8 cellular contexts compared by ENCODE assay signal in the genomic region with DNA sequence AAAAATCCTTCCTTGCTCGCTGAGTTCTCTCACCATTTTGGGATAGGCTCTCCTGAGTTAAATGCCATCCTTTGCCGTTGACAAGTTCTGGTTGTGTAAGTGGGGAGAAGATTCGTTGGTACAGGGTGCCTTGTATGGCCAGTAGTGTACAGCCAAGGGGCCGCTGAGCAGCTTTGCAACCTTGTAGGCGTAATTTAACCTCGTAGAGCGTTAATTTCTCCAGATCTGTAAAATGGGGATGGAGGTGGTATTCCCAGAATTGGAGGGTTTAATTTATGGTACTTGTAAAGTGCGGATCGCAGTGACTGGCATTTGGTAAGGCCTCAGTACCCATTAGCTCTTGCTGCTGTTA. TPM values are rescaled to one million over a fixed set of nuclear protein-coding genes. Genes with fewer than 3 reads are reported as not detected.
DNase-seq lines count a peak whose midpoint lies in the region; ATAC-seq and TF ChIP-seq lines count a peak whose summit lies in the region.

No MANE protein-coding gene starts in this region.

- TF ChIP-seq POLR2A in erythroblast (IDR thresholded peaks at IDR 0.05; ENCODE audit: low read length): no peak

- H3K9me3 Mint-ChIP-seq in brain: peaks cover 0 to 3% (median 0%) of the 10 kb centered on the region in 5 experiments
- peaks cover 0 to 3% (median 0%) of the 10 kb centered on the region in 11 donors for H3K9me3 Mint-ChIP-seq in naive thymus-derived CD4-positive, alpha-beta T cell

- CTCF ChIA-PET in naive thymus-derived CD4-positive, alpha-beta T cell (lab: Charles Lee): interaction anchor here (1.0 to 2.2 kb wide), 4 partner anchors 53 to 139 kb away, joined by 3 to 9 read pairs (median 5); no protein-coding TSS in a partner anchor

- H3K27me3 ChIP-seq in BE2C: no peaks in the 10 kb centered on the region
- no peaks in the 10 kb centered on the region for H3K27me3 ChIP-seq in naive thymus-derived CD4-positive, alpha-beta T cell (ENCODE audit: control insufficient read depth in 2 of 2, insufficient read depth in 2 of 2, low read length in 2 of 2)

- no peaks in the 10 kb centered on the region for H3K36me3 ChIP-seq in BE2C
- no peaks in the 10 kb centered on the region for H3K36me3 ChIP-seq in naive thymus-derived CD4-positive, alpha-beta T cell (ENCODE audit: control insufficient read depth in 2 of 3, insufficient read depth in 3 of 3, low read length in 3 of 3)

- TF ChIP-seq CTCF in BE2C (IDR thresholded peaks at IDR 0.05; ENCODE audit: low read depth, low read length) (no peak), HFF-Myc (IDR thresholded peaks at IDR 0.05; ENCODE audit: low read depth, low read length, missing control alignments) (no peak), brain (conservative IDR thresholded peaks at IDR 0.05) (no peak)

- no peak for ATAC-seq in naive thymus-derived CD4-positive, alpha-beta T cell
- ATAC-seq in HG03196 (IDR thresholded peaks at IDR 0.05; ENCODE audit: unreplicated experiment): no peak

- H3K4me3 ChIP-seq in BE2C (ENCODE audit: low read depth, low read length): peak overlapping the region; percentile 86
- H3K4me3 ChIP-seq in HFF-Myc (replicated peaks; ENCODE audit: low read depth, low read length): peak overlapping the region; percentile 58
- H3K4me3 ChIP-seq in naive thymus-derived CD4-positive, alpha-beta T cell (ENCODE audit: low read length): peak overlapping the region; percentile 92

- no peak for DNase-seq in BE2C
- no peak for DNase-seq in HFF-Myc (ENCODE audit: extremely low read depth, low read depth)
- no peak for DNase-seq in naive thymus-derived CD4-positive, alpha-beta T cell
- DNase-seq in dedifferentiated amniotic fluid mesenchymal stem cell (ENCODE audit: extremely low spot score): no peak
- DNase-seq in stimulated activated CD4-positive, alpha-beta T cell treated with anti-CD3 and anti-CD28 coated beads, Interleukin-4, amount 100 ng/mL, for 24 hours: no peak
- no peak for DNase-seq in erythroblast (lab: John Stamatoyannopoulos, UW)

- no peaks in the 10 kb centered on the region for H3K36me3 Mint-ChIP-seq in brain
- H3K36me3 Mint-ChIP-seq in naive thymus-derived CD4-positive, alpha-beta T cell: peaks cover 0 to 17% (median 0%) of the 10 kb centered on the region in 5 donors

- H3K27ac ChIP-seq in naive thymus-derived CD4-positive, alpha-beta T cell (ENCODE audit: low read depth, low read length): peak overlapping the region; percentile 95

- POLR2A ChIA-PET in naive thymus-derived CD4-positive, alpha-beta T cell (lab: Charles Lee): interaction anchor here (0.6 to 6.7 kb wide), 33 partner anchors 9 to 468 kb away, joined by 3 to 84 read pairs (median 8); a partner anchor contains a TSS

- intact Hi-C loops in naive thymus-derived CD4-positive, alpha-beta T cell (cut with micrococcal nuclease): loop anchor here (1.0 to 5.0 kb wide), 9 partner anchors 29 to 1035 kb away; a partner anchor contains a TSS

- H3K9me3 ChIP-seq in BE2C: no peaks in the 10 kb centered on the region
- no peaks in the 10 kb centered on the region for H3K9me3 ChIP-seq in naive thymus-derived CD4-positive, alpha-beta T cell (ENCODE audit: control insufficient read depth in 2 of 3, low read length in 3 of 3)

- H3K4me1 ChIP-seq in BE2C: peaks cover 6% of the 10 kb centered on the region
- H3K4me1 ChIP-seq in naive thymus-derived CD4-positive, alpha-beta T cell (ENCODE audit: control insufficient read depth in 2 of 2, insufficient read depth in 2 of 2, low read length in 2 of 2): peaks cover 58% of the 10 kb centered on the region in 2 donors

- peaks cover 35% of the 10 kb centered on the region for H3K27me3 Mint-ChIP-seq in brain
- H3K27me3 Mint-ChIP-seq in naive thymus-derived CD4-positive, alpha-beta T cell: peaks cover 0 to 16% (median 0%) of the 10 kb centered on the region in 5 donors

- peaks cover 47% of the 10 kb centered on the region for H3K4me1 Mint-ChIP-seq in brain
- H3K4me1 Mint-ChIP-seq in naive thymus-derived CD4-positive, alpha-beta T cell: peaks cover 44 to 79% (median 69%) of the 10 kb centered on the region in 7 donors

- peak overlapping the region; percentile 85 to 90 (median 88) for H3K4me3 Mint-ChIP-seq in brain
- peak overlapping the region; percentile 82 to 100 (median 88) for H3K4me3 Mint-ChIP-seq in naive thymus-derived CD4-positive, alpha-beta T cell

- H3K27ac Mint-ChIP-seq in brain: peak overlapping the region; percentile 86 to 98 (median 91)
- peak overlapping the region; percentile 83 to 99 (median 91) for H3K27ac Mint-ChIP-seq in naive thymus-derived CD4-positive, alpha-beta T cell

RNA-seq across cellular contexts. Expression of a gene that starts 1.4 kb away (rescaled TPM):
- polyA plus RNA-seq in BE2C (2012; ENCODE audit: insufficient read depth, insufficient read length, low read depth): 2.5 TPM
- 5.5 TPM for polyA plus RNA-seq in brain (ENCODE audit: insufficient read depth, low read depth, low replicate concordance)
- total RNA-seq in naive thymus-derived CD4-positive, alpha-beta T cell: 10 to 100 TPM in 4 of 5 experiments, 1 to 10 TPM in 1; 7.3 to 20.0 (median 13.2) TPM
- polyA plus RNA-seq in naive thymus-derived CD4-positive, alpha-beta T cell: 1 to 10 TPM; 7.9 to 8.5 TPM

RNA-seq across cellular contexts. Expression of a gene that starts 1.7 kb away (rescaled TPM):
- polyA plus RNA-seq in BE2C (2012; ENCODE audit: insufficient read depth, insufficient read length, low read depth): 0.86 TPM
- polyA plus RNA-seq in brain (ENCODE audit: insufficient read depth, low read depth, low replicate concordance): 1.5 TPM
- total RNA-seq in naive thymus-derived CD4-positive, alpha-beta T cell: 10 to 100 TPM in 1 of 5 experiments, 1 to 10 TPM in 4; 4.0 to 12.5 (median 6.8) TPM
- polyA plus RNA-seq in naive thymus-derived CD4-positive, alpha-beta T cell: 1 to 10 TPM in 1 of 2 donors, under 1 TPM in 1; 0.74 to 1.1 TPM

RNA-seq across cellular contexts. Expression of a gene that starts 44.8 kb away (rescaled TPM):
- 64.2 TPM for polyA plus RNA-seq in BE2C (2012; ENCODE audit: insufficient read depth, insufficient read length, low read depth)
- 142 TPM for polyA plus RNA-seq in brain (ENCODE audit: insufficient read depth, low read depth, low replicate concordance)
- total RNA-seq in naive thymus-derived CD4-positive, alpha-beta T cell: 10 to 100 TPM; 47.6 to 85.5 (median 73.8) TPM
- 100 to 1,000 TPM in 1 of 2 donors, 10 to 100 TPM in 1; 98.4 to 103 TPM for polyA plus RNA-seq in naive thymus-derived CD4-positive, alpha-beta T cell
